23 cellular contexts compared by ENCODE assay signal in the genomic region with DNA sequence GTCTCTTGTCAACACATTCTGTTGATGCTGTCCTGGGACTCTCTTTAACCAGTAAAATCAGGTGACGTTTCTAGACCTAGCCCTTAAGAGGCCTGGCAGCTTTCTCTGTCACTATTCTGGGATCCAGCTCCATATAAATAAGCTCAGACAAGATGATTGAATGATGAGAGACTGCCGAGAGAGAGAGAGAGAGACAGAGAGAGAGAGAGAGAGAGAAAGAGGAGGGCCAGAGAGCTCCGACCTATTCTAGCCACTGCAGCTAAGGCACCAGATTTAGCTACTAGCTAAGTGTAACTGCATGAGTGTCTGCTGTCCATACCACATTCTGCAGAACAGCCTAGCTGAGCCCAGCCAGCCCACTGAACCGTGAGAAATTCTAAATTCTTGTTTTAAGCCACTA. TPM values are rescaled to one million over a fixed set of nuclear protein-coding genes. Genes with fewer than 3 reads are reported as not detected.
A peak's percentile ranks its signal among the peaks of the same experiment; 100 is the strongest.
DNase-seq lines count a peak whose midpoint lies in the region; ATAC-seq, FAIRE-seq and TF ChIP-seq lines count a peak whose summit lies in the region.
"Had no signal": no experiment of that assay in that cellular context is flagged by ENCODE, and none has a peak within 500 bp of the region (broad histone marks: within the 10 kb centered on the region; RNA-seq: fewer than 3 reads in every experiment).

No MANE protein-coding gene starts in this region.

- intact Hi-C loops in Right ventricle myocardium inferior (cut with DNase I) = loop anchor here (5.0 kb wide), 1 partner anchor 41 kb away; no protein-coding TSS in a partner anchor
- intact Hi-C loops in cardiac septum (cut with DNase I) = no loop called here
- intact Hi-C loops in left cardiac atrium (cut with DNase I) = no loop called here
- intact Hi-C loops in aorta (cut with DNase I) = no loop called here

- H3K36me3 Mint-ChIP-seq in stimulated activated effector memory CD8-positive, alpha-beta T cell treated with anti-CD3 and anti-CD28 coated beads, Interleukin-12 subunit alpha, Interleukin-12 subunit beta, amount 100 ng/mL, for 72 hours = no peaks in the 10 kb centered on the region
- no peaks in the 10 kb centered on the region for H3K36me3 Mint-ChIP-seq in endodermal cell (ENCODE audit: low read depth)
- H3K36me3 Mint-ChIP-seq: CD14-positive monocyte; CD8-positive, alpha-beta T cell had no signal

- H3K9me3 Mint-ChIP-seq in stimulated activated effector memory CD8-positive, alpha-beta T cell treated with anti-CD3 and anti-CD28 coated beads, Interleukin-12 subunit alpha, Interleukin-12 subunit beta, amount 100 ng/mL, for 72 hours = no peaks in the 10 kb centered on the region
- peaks cover 2% of the 10 kb centered on the region for H3K9me3 Mint-ChIP-seq in endodermal cell
- H3K9me3 Mint-ChIP-seq: CD8-positive, alpha-beta T cell; HFFc6 had no signal

- H3K9me3 ChIP-seq in small intestine (ENCODE audit: control insufficient read depth, low read depth) = no peaks in the 10 kb centered on the region
- H3K9me3 ChIP-seq in aorta (ENCODE audit: control insufficient read depth, low read length) = no peaks in the 10 kb centered on the region
- no peaks in the 10 kb centered on the region for H3K9me3 ChIP-seq in endodermal cell (ENCODE audit: control insufficient read depth, low read length)
- H3K9me3 ChIP-seq: HAP-1 had no signal

- no peaks in the 10 kb centered on the region for H3K27me3 Mint-ChIP-seq in endodermal cell (ENCODE audit: insufficient read depth)

- H3K9ac ChIP-seq in endodermal cell (ENCODE audit: extremely low read depth, low read length, poor library complexity, severe bottlenecking) = no peak overlapping the region

- WGBS in small intestine, 3 donors = 57 to 82% (median 69%) methylated on average over 4 of the region's 4 CpGs
- WGBS in aorta, 2 donors = 26 to 34% methylated on average over 4 of the region's 4 CpGs
- WGBS in endodermal cell (ENCODE audit: insufficient coverage in 1 of 2, insufficient read length in 1 of 2), 2 experiments = 84% methylated on average over 4 of the region's 4 CpGs

- no peak overlapping the region for H3K27ac ChIP-seq in small intestine (ENCODE audit: low read depth in 1 of 2, low read length in 1 of 2)
- H3K27ac ChIP-seq in aorta (ENCODE audit: low read depth in 1 of 2, low read length in 2 of 2) = no peak overlapping the region
- H3K27ac ChIP-seq in endodermal cell (ENCODE audit: low read depth, low read length) = no peak overlapping the region
- H3K27ac ChIP-seq: 22Rv1 had no signal

- H3K4me3 Mint-ChIP-seq in stimulated activated effector memory CD8-positive, alpha-beta T cell treated with anti-CD3 and anti-CD28 coated beads, Interleukin-12 subunit alpha, Interleukin-12 subunit beta, amount 100 ng/mL, for 72 hours = no peak overlapping the region
- no peak overlapping the region for H3K4me3 Mint-ChIP-seq in endodermal cell
- H3K4me3 Mint-ChIP-seq: CD14-positive monocyte; CD8-positive, alpha-beta T cell; HFFc6 had no signal

- no peak for FAIRE-seq in small intestine (lab: Jason Lieb, UNC)
- FAIRE-seq: D721Med, GM12892, H1, HTR-8/SVneo had no signal

- H3K36me3 ChIP-seq in small intestine (ENCODE audit: control insufficient read depth in 2 of 2, insufficient read depth in 2 of 2, low read length in 2 of 2) = no peaks in the 10 kb centered on the region
- H3K36me3 ChIP-seq in aorta (ENCODE audit: control insufficient read depth in 1 of 2, insufficient read depth in 2 of 2, low read length in 1 of 2) = no peaks in the 10 kb centered on the region
- H3K36me3 ChIP-seq in endodermal cell (ENCODE audit: control insufficient read depth, insufficient read depth, low read length) = no peaks in the 10 kb centered on the region
- H3K36me3 ChIP-seq: HAP-1 had no signal

- H3K4me1 Mint-ChIP-seq in stimulated activated effector memory CD8-positive, alpha-beta T cell treated with anti-CD3 and anti-CD28 coated beads, Interleukin-12 subunit alpha, Interleukin-12 subunit beta, amount 100 ng/mL, for 72 hours = no peaks in the 10 kb centered on the region
- no peaks in the 10 kb centered on the region for H3K4me1 Mint-ChIP-seq in endodermal cell
- H3K4me1 Mint-ChIP-seq: CD14-positive monocyte had no signal

- H3K27me3 ChIP-seq in small intestine (ENCODE audit: control insufficient read depth in 2 of 2, insufficient read depth in 2 of 2, low read length in 2 of 2) (no peaks in the 10 kb centered on the region), aorta (ENCODE audit: control insufficient read depth in 1 of 2, insufficient read depth in 2 of 2, low read length in 1 of 2) (peaks cover 0 to 1% of the 10 kb centered on the region in 2 donors), endodermal cell (ENCODE audit: control insufficient read depth, insufficient read depth, low read length, poor library complexity, severe bottlenecking) (no peaks in the 10 kb centered on the region)

- no peak for TF ChIP-seq CTCF in endodermal cell (conservative IDR thresholded peaks at IDR 0.05)

- DNase-seq in Right ventricle myocardium inferior (ENCODE audit: missing footprints) (no peak), cardiac septum (ENCODE audit: low spot score) (no peak), left cardiac atrium (no peak), left kidney (ENCODE audit: low read depth, low spot score) (peak; percentile 1), small intestine (no peak), aorta (no peak), endodermal cell (no peak)
- no peak for DNase-seq in stimulated activated effector memory CD8-positive, alpha-beta T cell treated with anti-CD3 and anti-CD28 coated beads, Interleukin-12 subunit alpha, Interleukin-12 subunit beta, amount 100 ng/mL, for 72 hours (ENCODE audit: low spot score in 2 of 2)
- DNase-seq: CD8-positive, alpha-beta T cell; COR-L47; DMS153; DND-41; GDM1; HFFc6 had no signal

- H3K4me3 ChIP-seq in small intestine (ENCODE audit: low read depth in 1 of 2, low read length in 2 of 2) = no peak overlapping the region
- no peak overlapping the region for H3K4me3 ChIP-seq in aorta (ENCODE audit: low read length in 2 of 2)
- no peak overlapping the region for H3K4me3 ChIP-seq in endodermal cell (ENCODE audit: low read length)
- H3K4me3 ChIP-seq: HAP-1 had no signal

- ATAC-seq in Right ventricle myocardium inferior (peak; percentile 96), left cardiac atrium (peak; percentile 91 to 95), aorta (ENCODE audit: low FRiP score) (no peak)
- no peak for ATAC-seq in stimulated activated effector memory CD8-positive, alpha-beta T cell treated with anti-CD3 and anti-CD28 coated beads, Interleukin-12 subunit alpha, Interleukin-12 subunit beta, amount 100 ng/mL, for 72 hours
- ATAC-seq: CD8-positive, alpha-beta T cell had no signal

- no peak overlapping the region for H3K27ac Mint-ChIP-seq in stimulated activated effector memory CD8-positive, alpha-beta T cell treated with anti-CD3 and anti-CD28 coated beads, Interleukin-12 subunit alpha, Interleukin-12 subunit beta, amount 100 ng/mL, for 72 hours
- H3K27ac Mint-ChIP-seq in endodermal cell = no peak overlapping the region
- H3K27ac Mint-ChIP-seq: CD14-positive monocyte; CD8-positive, alpha-beta T cell; HFFc6 had no signal

- H3K4me1 ChIP-seq in small intestine (ENCODE audit: control insufficient read depth in 2 of 2, insufficient read depth in 1 of 2, low read depth in 1 of 2, low read length in 1 of 2) (no peaks in the 10 kb centered on the region), aorta (ENCODE audit: control insufficient read depth in 1 of 2, insufficient read depth in 2 of 2, low read length in 2 of 2) (no peaks in the 10 kb centered on the region), endodermal cell (ENCODE audit: control insufficient read depth, insufficient read depth, low read length) (no peaks in the 10 kb centered on the region)
- H3K4me1 ChIP-seq: HAP-1 had no signal

RNA-seq across cellular contexts. Expression of a gene that starts 36.1 kb away (rescaled TPM):
- total RNA-seq in Right ventricle myocardium inferior (1.7 TPM), cardiac septum (5.6 TPM), left cardiac atrium (1 to 10 TPM in 1 of 2 donors, under 1 TPM in 1; 0.24 to 1.3 TPM), aorta (under 1 TPM in 1 of 2 donors, not detected in 1; 0.21 TPM), endodermal cell (under 1 TPM in 1 of 2 donors, not detected in 1; 0.04 TPM)
- polyA plus RNA-seq in small intestine (1 to 10 TPM in 1 of 3 donors, under 1 TPM in 2; under 0.01 to 1.1 (median 0.15) TPM), aorta (under 1 TPM in 1 of 2 donors, not detected in 1; 0.05 TPM)
- 0.57 TPM for polyA plus RNA-seq in endodermal cell (2013, experiment 1 of 2)
- 0.62 TPM for polyA plus RNA-seq in endodermal cell (2013, experiment 2 of 2)
- total RNA-seq: A673; CD8-positive, alpha-beta T cell; H1; HFFc6 had no signal
- polyA plus RNA-seq: BJ, CD14-positive monocyte had no signal

Comparison
In these comparisons a context has a peak if more than half of its experiments do, and no peak if none do; other contexts are left out.
1. ATAC-seq: peak in Right ventricle myocardium inferior (single experiment) and left cardiac atrium (2 of 2); none in stimulated activated effector memory CD8-positive, alpha-beta T cell treated with anti-CD3 and anti-CD28 coated beads, Interleukin-12 subunit alpha, Interleukin-12 subunit beta, amount 100 ng/mL, for 72 hours (single experiment) and aorta (single experiment).